1 cellular context compared by ENCODE assay signal in genomic region chr19:51094696-51095279, GRCh38.
A peak's percentile ranks its signal among the peaks of the same experiment; 100 is the strongest.
TF ChIP-seq lines count a peak whose summit lies in the region.

No MANE protein-coding gene starts in this region.

TF ChIP-seq in HEK293, 187 proteins besides CTCF, POLR2A, EP300 and RAD21 (continued from another document):
- TF ChIP-seq EGR2 (tag by site-specific recombination; IDR thresholded peaks at IDR 0.05; ENCODE audit: low read depth), result no peak
- no peak for TF ChIP-seq ZNF140 (tag by site-specific recombination; IDR thresholded peaks at IDR 0.05)
- TF ChIP-seq GLIS1 (tag by site-specific recombination; IDR thresholded peaks at IDR 0.05), result peak; percentile 51; the same call in 1 of the 2 replicates
- 0 out of 2 replicates have a peak, but pooled peaks have one; percentile 25 for TF ChIP-seq KLF8 (tag by site-specific recombination; IDR thresholded peaks at IDR 0.05)
- TF ChIP-seq ZNF335 (tag by site-specific recombination; conservative IDR thresholded peaks at IDR 0.05), result no peak
- no peak for TF ChIP-seq ZNF571 (tag by site-specific recombination; IDR thresholded peaks at IDR 0.05)
- peak; percentile 85 for TF ChIP-seq ZNF654 (tag by site-specific recombination; IDR thresholded peaks at IDR 0.05; ENCODE audit: low read depth)
- TF ChIP-seq, protein P1, sequence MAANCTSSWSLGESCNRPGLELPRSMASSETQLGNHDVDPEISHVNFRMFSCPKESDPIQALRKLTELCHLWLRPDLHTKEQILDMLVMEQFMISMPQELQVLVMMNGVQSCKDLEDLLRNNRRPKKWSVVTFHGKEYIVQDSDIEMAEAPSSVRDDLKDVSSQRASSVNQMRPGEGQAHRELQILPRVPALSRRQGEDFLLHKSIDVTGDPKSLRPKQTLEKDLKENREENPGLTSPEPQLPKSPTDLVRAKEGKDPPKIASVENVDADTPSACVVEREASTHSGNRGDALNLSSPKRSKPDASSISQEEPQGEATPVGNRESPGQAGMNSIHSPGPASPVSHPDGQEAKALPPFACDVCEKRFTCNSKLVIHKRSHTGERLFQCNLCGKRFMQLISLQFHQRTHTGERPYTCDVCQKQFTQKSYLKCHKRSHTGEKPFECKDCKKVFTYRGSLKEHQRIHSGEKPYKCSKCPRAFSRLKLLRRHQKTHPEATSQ (tag by site-specific recombination; IDR thresholded peaks at IDR 0.05), result no peak
- peak; percentile 38; the same call in 1 of the 2 replicates for TF ChIP-seq ZBTB17 (tag by site-specific recombination; IDR thresholded peaks at IDR 0.05)
- TF ChIP-seq ZNF341 (tag by site-specific recombination; IDR thresholded peaks at IDR 0.05; ENCODE audit: low read depth), result no peak
- TF ChIP-seq REST (tag by site-specific recombination; IDR thresholded peaks at IDR 0.05), result no peak
